ENCODE assay signal across 20 cellular contexts in the genomic region with DNA sequence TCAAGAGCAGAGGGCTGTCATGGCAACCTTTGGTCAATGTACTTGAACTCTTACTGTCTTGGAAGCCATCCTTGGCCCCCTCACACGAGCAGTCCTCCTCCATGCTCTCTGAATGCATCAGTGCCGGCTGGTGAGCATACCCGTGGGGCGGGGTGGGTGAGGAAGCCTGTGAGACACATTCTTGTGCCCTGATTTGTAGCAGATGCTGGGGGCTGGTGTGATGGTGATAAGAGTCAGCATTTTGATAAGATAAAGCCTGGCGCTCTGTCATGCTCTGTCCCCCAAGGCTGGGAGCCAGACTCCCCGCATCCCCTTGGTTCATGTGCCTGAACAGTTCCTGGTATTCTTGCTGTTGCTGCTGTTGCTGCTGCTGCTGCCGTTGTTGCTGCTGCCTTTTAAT. TPM values are rescaled to one million over a fixed set of nuclear protein-coding genes. Genes with fewer than 3 reads are reported as not detected.
"Had no signal": no experiment of that assay in that cellular context is flagged by ENCODE, and none has a peak within 500 bp of the region (broad histone marks: within the 10 kb centered on the region; RNA-seq: fewer than 3 reads in every experiment).

No MANE protein-coding gene starts in this region.

- DNase-seq: activated CD4-positive, alpha-beta memory T cell treated with anti-CD3 and anti-CD28 coated beads, Interleukin-2, amount 10 ng/mL, durations not matched to agents 7 days and 5 days; activated effector memory CD4-positive, alpha-beta T cell treated with anti-CD3 and anti-CD28 coated beads, Interleukin-2, amount 50 U/mL, for 16 hours; activated T-cell treated with anti-CD3 and anti-CD28 coated beads, Interleukin-2, amount 50 U/mL, for 48 hours; amygdala; body of pancreas; central memory CD4-positive, alpha-beta T cell; effector memory CD4-positive, alpha-beta T cell; hippocampal formation; naive B cell; sigmoid colon; stimulated activated CD4-positive, alpha-beta T cell treated with anti-CD3 and anti-CD28 coated beads, Interleukin-12 subunit alpha, Interleukin-12 subunit beta, amount 100 ng/mL, for 4 hours; stimulated activated CD4-positive, alpha-beta T cell treated with anti-CD3 and anti-CD28 coated beads, Interleukin-2, amount 100 ng/mL, for 24 hours; T1000; WERI-Rb-1 had no signal

- H3K27ac ChIP-seq: body of pancreas, epithelial cell of prostate, parathyroid adenoma, sigmoid colon, WERI-Rb-1 had no signal

- H3K79me2 ChIP-seq: parathyroid adenoma had no signal

- H3K4me3 ChIP-seq: body of pancreas, sigmoid colon had no signal

- H3K9me3 Mint-ChIP-seq: naive B cell had no signal

- ATAC-seq: body of pancreas had no signal

- H2AFZ ChIP-seq: parathyroid adenoma had no signal

- H3K27me3 Mint-ChIP-seq: activated CD4-positive, alpha-beta memory T cell treated with anti-CD3 and anti-CD28 coated beads, Interleukin-2, amount 10 ng/mL, durations not matched to agents 7 days and 5 days; activated naive CD8-positive, alpha-beta T cell; naive B cell had no signal

- H3K27ac Mint-ChIP-seq: activated CD4-positive, alpha-beta memory T cell treated with anti-CD3 and anti-CD28 coated beads, Interleukin-2, amount 10 ng/mL, durations not matched to agents 7 days and 5 days had no signal

- H3K4me3 Mint-ChIP-seq: activated CD4-positive, alpha-beta memory T cell treated with anti-CD3 and anti-CD28 coated beads, Interleukin-2, amount 10 ng/mL, durations not matched to agents 7 days and 5 days; activated naive CD8-positive, alpha-beta T cell; naive B cell had no signal

- H3K9ac ChIP-seq: parathyroid adenoma had no signal

- H3K9me3 ChIP-seq: body of pancreas, sigmoid colon had no signal

- H3K4me1 ChIP-seq: body of pancreas, parathyroid adenoma had no signal

- H3K27me3 ChIP-seq: body of pancreas, sigmoid colon had no signal

RNA-seq across cellular contexts. Expression of a gene that starts 20.5 kb away (rescaled TPM):
- total RNA-seq: activated CD4-positive, alpha-beta memory T cell treated with anti-CD3 and anti-CD28 coated beads, Interleukin-2, amount 10 ng/mL, durations not matched to agents 7 days and 5 days had no signal
- polyA plus RNA-seq: keratinocyte had no signal

RNA-seq across cellular contexts. Expression of a gene that starts 28.2 kb away (rescaled TPM):
- total RNA-seq: activated CD4-positive, alpha-beta memory T cell treated with anti-CD3 and anti-CD28 coated beads, Interleukin-2, amount 10 ng/mL, durations not matched to agents 7 days and 5 days; lung microvascular endothelial cell; mononuclear cell; sigmoid colon had no signal
- polyA plus RNA-seq: keratinocyte had no signal

RNA-seq across cellular contexts. Expression of a gene that starts 34.8 kb away (rescaled TPM):
- total RNA-seq: activated CD4-positive, alpha-beta memory T cell treated with anti-CD3 and anti-CD28 coated beads, Interleukin-2, amount 10 ng/mL, durations not matched to agents 7 days and 5 days; body of pancreas; lung microvascular endothelial cell; mononuclear cell; sigmoid colon had no signal
- polyA plus RNA-seq: keratinocyte had no signal
